ENCODE assay signal across 13 cellular contexts in the genomic region with DNA sequence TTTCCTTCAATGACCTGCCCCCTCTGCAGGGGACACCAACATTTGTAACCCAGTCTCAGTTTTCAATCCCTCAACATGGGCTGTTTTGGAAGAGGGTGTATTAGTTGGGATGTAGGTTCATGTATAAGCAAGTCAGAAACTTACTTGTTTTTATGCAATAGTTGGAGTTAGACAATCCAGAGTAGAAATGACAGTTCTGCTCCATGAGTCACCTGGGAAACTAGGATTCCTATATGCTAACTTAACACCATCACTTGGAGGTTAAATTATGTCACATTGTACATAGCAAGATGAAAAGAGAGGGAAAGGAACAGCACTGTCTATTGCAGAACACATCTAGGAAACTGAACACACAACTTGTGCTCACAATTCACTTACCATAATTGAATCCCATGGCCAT.
DNase-seq lines count a peak whose midpoint lies in the region; ATAC-seq and TF ChIP-seq lines count a peak whose summit lies in the region.
"Had no signal": no experiment of that assay in that cellular context is flagged by ENCODE, and none has a peak within 500 bp of the region (broad histone marks: within the 10 kb centered on the region; RNA-seq: fewer than 3 reads in every experiment).

No MANE protein-coding gene starts in this region.

- DNase-seq in EH (ENCODE audit: low read depth) (peak; percentile 8), HT1080 (ENCODE audit: low read depth) (peak; percentile 4), epithelial cell of esophagus (ENCODE audit: low read depth) (peak; percentile 85), iris pigment epithelial cell (ENCODE audit: low read depth) (peak; percentile 13)
- DNase-seq in activated CD4-positive, alpha-beta T cell treated with anti-CD3 and anti-CD28 coated beads, Interleukin-2, amount 50 U/mL, for 1 hour = no peak
- no peak for DNase-seq in stimulated activated CD8-positive, alpha-beta memory T cell treated with anti-CD3 and anti-CD28 coated beads, Interleukin-4, amount 100 ng/mL, for 48 hours
- DNase-seq: 8988T; CD4-positive, alpha-beta memory T cell; DMS153; DMS79; H9 had no signal

- no peak overlapping the region for H3K4me3 ChIP-seq in epithelial cell of esophagus (ENCODE audit: low read length)
- H3K4me3 ChIP-seq: BLaER1 had no signal

- no peak for ATAC-seq in HG03175 (IDR thresholded peaks at IDR 0.05; ENCODE audit: unreplicated experiment)

- no peak for TF ChIP-seq CTCF in epithelial cell of esophagus (IDR thresholded peaks at IDR 0.05; ENCODE audit: insufficient read depth, low read depth, low read length, missing control alignments)

Comparison
In these comparisons a context has a peak if more than half of its experiments do, and no peak if none do; other contexts are left out.
1. DNase-seq: peak in EH (single experiment), HT1080 (single experiment), epithelial cell of esophagus (single experiment) and iris pigment epithelial cell (single experiment); none in activated CD4-positive, alpha-beta T cell treated with anti-CD3 and anti-CD28 coated beads, Interleukin-2, amount 50 U/mL, for 1 hour (single experiment) and stimulated activated CD8-positive, alpha-beta memory T cell treated with anti-CD3 and anti-CD28 coated beads, Interleukin-4, amount 100 ng/mL, for 48 hours (single experiment).